37 cellular contexts compared by ENCODE assay signal in the genomic region with DNA sequence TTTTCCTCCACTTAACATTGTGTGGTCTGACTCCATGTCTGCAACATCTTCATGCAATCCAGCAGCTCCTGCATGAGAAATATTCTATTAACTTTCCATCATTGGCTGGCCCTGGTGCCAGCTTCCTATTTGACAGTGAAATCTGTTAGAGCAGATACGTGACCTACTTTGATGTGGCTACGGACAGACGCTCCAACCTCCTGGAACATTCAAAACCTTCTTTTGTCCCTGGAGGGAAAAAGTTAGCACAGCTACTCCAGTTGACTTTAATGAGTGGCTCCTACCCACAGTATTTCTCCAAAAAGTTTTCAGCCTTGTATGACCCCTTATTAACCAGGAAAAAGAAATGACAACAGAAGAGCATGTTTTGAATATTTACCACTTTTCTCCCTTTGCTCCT. TPM values are rescaled to one million over a fixed set of nuclear protein-coding genes. Genes with fewer than 3 reads are reported as not detected.
"Had no signal": no experiment of that assay in that cellular context is flagged by ENCODE, and none has a peak within 500 bp of the region (broad histone marks: within the 10 kb centered on the region; RNA-seq: fewer than 3 reads in every experiment).

No MANE protein-coding gene starts in this region.

- DNase-seq: activated B cell treated with CpG ODN at 0.5 μM for 24 hours; activated CD4-positive, alpha-beta memory T cell treated with anti-CD3 and anti-CD28 coated beads for 36 hours; activated CD4-positive, alpha-beta T cell treated with anti-CD3 and anti-CD28 coated beads for 4 hours; activated CD4-positive, alpha-beta T cell treated with anti-CD3 and anti-CD28 coated beads, Interleukin-2, amount 10 ng/mL, durations not matched to agents 24 days and 14 days; activated CD4-positive, alpha-beta T cell treated with anti-CD3 and anti-CD28 coated beads, Interleukin-2, amount 50 U/mL, for 1 hour; activated CD4-positive, alpha-beta T cell treated with anti-CD3 and anti-CD28 coated beads, Interleukin-2, amount 50 U/mL, for 4 hours; activated CD4-positive, CD25-positive, alpha-beta regulatory T cell treated with anti-CD3 and anti-CD28 coated beads, Interleukin-2, amount 50 U/mL, for 72 hours; activated CD8-positive, alpha-beta memory T cell treated with anti-CD3 and anti-CD28 coated beads, Interleukin-2, amount 50 U/mL, for 4 hours; activated CD8-positive, alpha-beta T cell treated with anti-CD3 and anti-CD28 coated beads for 36 hours; activated effector memory CD4-positive, alpha-beta T cell treated with anti-CD3 and anti-CD28 coated beads, Interleukin-2, amount 50 U/mL, for 16 hours; activated gamma-delta T cell treated with Interleukin-2 at 50 U/mL for 16 hours; activated naive CD4-positive, alpha-beta T cell; activated naive CD4-positive, alpha-beta T cell treated with anti-CD3 and anti-CD28 coated beads for 36 hours; activated naive CD4-positive, alpha-beta T cell treated with anti-CD3 and anti-CD28 coated beads, Interleukin-2, amount 50 U/mL, for 16 hours; activated naive CD8-positive, alpha-beta T cell treated with anti-CD3 and anti-CD28 coated beads for 36 hours; activated T-cell treated with anti-CD3 and anti-CD28 coated beads for 4 hours; activated T-cell treated with anti-CD3 and anti-CD28 coated beads, Interleukin-2, amount 50 U/mL, for 1 hour; activated T-cell treated with anti-CD3 and anti-CD28 coated beads, Interleukin-2, amount 50 U/mL, for 4 hours; activated T-cell treated with anti-CD3 and anti-CD28 coated beads, Interleukin-2, amount 50 U/mL, for 72 hours; adrenal gland; amniotic stem cell; aorta; body of pancreas; brain microvascular endothelial cell; central memory CD4-positive, alpha-beta T cell; cerebellar nuclear complex; T-helper 2 cell; T-helper 9 cell had no signal

- H3K36me3 ChIP-seq: adrenal gland, brain microvascular endothelial cell, breast epithelium had no signal

- H3K4me3 ChIP-seq: adrenal gland, body of pancreas, breast epithelium had no signal

- ATAC-seq: activated CD8-positive, alpha-beta T cell treated with anti-CD3 and anti-CD28 coated beads for 36 hours; activated naive CD4-positive, alpha-beta T cell treated with anti-CD3 and anti-CD28 coated beads, Interleukin-2, amount 50 U/mL, for 72 hours; activated T-cell treated with anti-CD3 and anti-CD28 coated beads, Interleukin-2, amount 50 U/mL, for 4 hours; activated T-cell treated with anti-CD3 and anti-CD28 coated beads, Interleukin-2, amount 50 U/mL, for 72 hours; activated T-helper 17 cell treated with anti-CD3 and anti-CD28 coated beads, Interleukin-2, amount 50 U/mL, for 72 hours; body of pancreas had no signal

- H3K27me3 ChIP-seq: adrenal gland, body of pancreas, brain microvascular endothelial cell had no signal

- H3K9me3 ChIP-seq: adrenal gland, body of pancreas had no signal

- H3K27ac ChIP-seq: adrenal gland, body of pancreas, brain microvascular endothelial cell, breast epithelium, VCaP had no signal

- H3K4me1 ChIP-seq: adrenal gland, body of pancreas, breast epithelium had no signal

RNA-seq across cellular contexts. Expression of a gene that starts 22.0 kb away (rescaled TPM):
- total RNA-seq: activated B cell treated with CpG ODN at 0.5 μM for 24 hours; activated CD4-positive, alpha-beta memory T cell treated with anti-CD3 and anti-CD28 coated beads for 36 hours; activated CD4-positive, alpha-beta T cell treated with anti-CD3 and anti-CD28 coated beads, Interleukin-2, amount 10 ng/mL, durations not matched to agents 24 days and 14 days; activated CD8-positive, alpha-beta memory T cell treated with anti-CD3 and anti-CD28 coated beads for 36 hours; activated CD8-positive, alpha-beta T cell treated with anti-CD3 and anti-CD28 coated beads for 36 hours; activated naive CD4-positive, alpha-beta T cell treated with anti-CD3 and anti-CD28 coated beads for 36 hours; activated naive CD4-positive, alpha-beta T cell treated with anti-CD3 and anti-CD28 coated beads, Interleukin-2, amount 50 U/mL, for 72 hours; activated naive CD8-positive, alpha-beta T cell treated with anti-CD3 and anti-CD28 coated beads for 36 hours; activated T-cell treated with anti-CD3 and anti-CD28 coated beads, Interleukin-2, amount 50 U/mL, for 4 hours; activated T-cell treated with anti-CD3 and anti-CD28 coated beads, Interleukin-2, amount 50 U/mL, for 72 hours; activated T-helper 1 cell treated with anti-CD3 and anti-CD28 coated beads, Interleukin-12 subunit alpha, Interleukin-12 subunit beta, Interleukin-2, Interleukin-4 antibody, amounts not matched to agents 30 ng/mL and 10 ng/mL and 1 ng/mL, durations not matched to agents 14 hours and 24 hours and 36 hours; activated T-helper 17 cell treated with anti-CD3 and anti-CD28 coated beads, Interleukin-2, amount 50 U/mL, for 72 hours; adrenal gland; aorta; astrocyte; body of pancreas; breast epithelium; cardiac septum; chondrocyte had no signal

RNA-seq across cellular contexts. Expression of a gene that starts 42.8 kb away (rescaled TPM):
- total RNA-seq: activated B cell treated with CpG ODN at 0.5 μM for 24 hours; activated CD4-positive, alpha-beta memory T cell treated with anti-CD3 and anti-CD28 coated beads for 36 hours; activated CD4-positive, alpha-beta T cell treated with anti-CD3 and anti-CD28 coated beads, Interleukin-2, amount 10 ng/mL, durations not matched to agents 24 days and 14 days; activated CD8-positive, alpha-beta memory T cell treated with anti-CD3 and anti-CD28 coated beads for 36 hours; activated CD8-positive, alpha-beta T cell treated with anti-CD3 and anti-CD28 coated beads for 36 hours; activated naive CD4-positive, alpha-beta T cell treated with anti-CD3 and anti-CD28 coated beads for 36 hours; activated naive CD4-positive, alpha-beta T cell treated with anti-CD3 and anti-CD28 coated beads, Interleukin-2, amount 50 U/mL, for 72 hours; activated naive CD8-positive, alpha-beta T cell treated with anti-CD3 and anti-CD28 coated beads for 36 hours; activated T-cell treated with anti-CD3 and anti-CD28 coated beads, Interleukin-2, amount 50 U/mL, for 4 hours; activated T-cell treated with anti-CD3 and anti-CD28 coated beads, Interleukin-2, amount 50 U/mL, for 72 hours; activated T-helper 1 cell treated with anti-CD3 and anti-CD28 coated beads, Interleukin-12 subunit alpha, Interleukin-12 subunit beta, Interleukin-2, Interleukin-4 antibody, amounts not matched to agents 30 ng/mL and 10 ng/mL and 1 ng/mL, durations not matched to agents 14 hours and 24 hours and 36 hours; activated T-helper 17 cell treated with anti-CD3 and anti-CD28 coated beads, Interleukin-2, amount 50 U/mL, for 72 hours; adrenal gland; aorta; astrocyte; body of pancreas; breast epithelium; cardiac septum; chondrocyte had no signal
